In the genomic region with DNA sequence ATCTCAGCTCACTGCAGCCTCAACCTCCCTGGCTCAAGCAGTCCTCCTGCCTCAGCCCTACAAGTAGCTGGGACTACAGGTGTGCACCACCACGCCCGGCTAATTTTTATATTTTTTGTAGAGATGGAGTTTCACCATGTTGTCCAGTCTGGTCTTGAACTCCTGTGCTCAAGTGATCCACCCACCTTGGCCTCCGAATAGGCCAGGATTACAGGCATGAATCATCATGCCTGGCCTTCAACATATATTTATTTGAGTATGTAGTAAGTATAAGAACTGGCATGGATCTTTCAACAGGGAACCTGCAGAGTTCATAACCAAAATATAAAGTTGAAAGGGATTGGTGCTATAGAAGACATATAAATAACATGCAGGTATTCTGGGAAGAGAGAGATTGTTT, we compare ENCODE assay signal across 8 cellular contexts. TPM values are rescaled to one million over a fixed set of nuclear protein-coding genes. Genes with fewer than 3 reads are reported as not detected.
A peak's percentile ranks its signal among the peaks of the same experiment; 100 is the strongest.
DNase-seq lines count a peak whose midpoint lies in the region; ATAC-seq and TF ChIP-seq lines count a peak whose summit lies in the region.
"Not testable (repeated sequence)": the region's sequence is repeated elsewhere in the genome, so short reads cannot be mapped to it uniquely, and the experiment has no call there.

No MANE protein-coding gene starts in this region.

- POLR2A ChIA-PET in SK-N-SH (lab: Yijun Ruan, JAX): not testable (repeated sequence)
- POLR2A ChIA-PET in MCF 10A (lab: Yijun Ruan, JAX): interaction anchor here (0.6 to 3.7 kb wide), 9 partner anchors 7 to 103 kb away, joined by 3 to 72 read pairs (median 6); partner anchors contain the start of genes FAM76A, IFI6 and PPP1R8
- POLR2A ChIA-PET in naive thymus-derived CD8-positive, alpha-beta T cell (lab: Charles Lee): interaction anchor here (0.5 kb wide), 1 partner anchor 430 kb away, joined by 3 read pairs; no protein-coding TSS in a partner anchor

- peak overlapping the region; percentile 22 to 74 (median 51) for H3K27ac Mint-ChIP-seq in CD4-positive, CD25-positive, alpha-beta regulatory T cell
- peak overlapping the region; percentile 3 for H3K27ac Mint-ChIP-seq in activated naive CD4-positive, alpha-beta T cell treated with anti-CD3 and anti-CD28 coated beads for 36 hours
- H3K27ac Mint-ChIP-seq in MCF 10A (ENCODE audit: low read depth, unreplicated experiment): peak overlapping the region; percentile 25
- H3K27ac Mint-ChIP-seq in naive thymus-derived CD8-positive, alpha-beta T cell: peak overlapping the region in 7 of 10 donors; percentile 8 to 81 (median 36)

- not testable (repeated sequence) for H3K36me3 ChIP-seq in CD4-positive, CD25-positive, alpha-beta regulatory T cell (ENCODE audit: control insufficient read depth, insufficient read depth, low read length); SK-N-SH (replicated peaks in 1 of 2; ENCODE audit: control insufficient read depth in 1 of 2, insufficient read depth in 2 of 2, low read length in 1 of 2); left ventricle myocardium inferior; thyroid gland

- not testable (repeated sequence) for H3K27ac ChIP-seq in CD4-positive, CD25-positive, alpha-beta regulatory T cell (ENCODE audit: insufficient read depth, low read length, poor library complexity, severe bottlenecking); SK-N-SH (ENCODE audit: low read depth in 2 of 2, low read length in 1 of 2); left ventricle myocardium inferior (replicated peaks)
- H3K27ac ChIP-seq in thyroid gland: peak overlapping the region in 2 of 3 donors; percentile 88 to 94

- ATAC-seq in CD4-positive, CD25-positive, alpha-beta regulatory T cell (ENCODE audit: low read depth in 2 of 2); naive thymus-derived CD8-positive, alpha-beta T cell: not testable (repeated sequence)

- H2AFZ ChIP-seq in SK-N-SH (ENCODE audit: low read depth): not testable (repeated sequence)

- H3K4me3 ChIP-seq in CD4-positive, CD25-positive, alpha-beta regulatory T cell (ENCODE audit: low read depth, low read length); SK-N-SH (ENCODE audit: low read depth in 2 of 2, low read length in 1 of 2); thyroid gland (replicated peaks in 1 of 3): not testable (repeated sequence)
- H3K4me3 ChIP-seq in left ventricle myocardium inferior: peak overlapping the region; percentile 3

- peaks cover 65% of the 10 kb centered on the region for H3K79me2 ChIP-seq in SK-N-SH (ENCODE audit: insufficient read depth)

- H3K9me2 ChIP-seq in SK-N-SH: not testable (repeated sequence)

- peaks cover 24% of the 10 kb centered on the region for H3K4me1 ChIP-seq in CD4-positive, CD25-positive, alpha-beta regulatory T cell (ENCODE audit: control insufficient read depth, insufficient read depth, low read length, poor library complexity, severe bottlenecking)
- H3K4me1 ChIP-seq in SK-N-SH (ENCODE audit: control insufficient read depth in 1 of 2, insufficient read depth in 2 of 2, low read depth in 1 of 2, low read length in 1 of 2): not testable (repeated sequence)
- H3K4me1 ChIP-seq in left ventricle myocardium inferior (peaks cover 51% of the 10 kb centered on the region), thyroid gland (peaks cover 57 to 66% of the 10 kb centered on the region in 2 donors)

- BruUV-seq in MCF 10A (replicated peaks; lab: Mats Ljungman, UMichigan): not testable (repeated sequence)

- peak overlapping the region; percentile 49; the same call in 1 of the 2 replicates for H3K4me2 ChIP-seq in SK-N-SH

- H3K36me3 Mint-ChIP-seq in CD4-positive, CD25-positive, alpha-beta regulatory T cell; MCF 10A (ENCODE audit: insufficient read depth, unreplicated experiment): not testable (repeated sequence)
- peaks cover 13% of the 10 kb centered on the region for H3K36me3 Mint-ChIP-seq in activated naive CD4-positive, alpha-beta T cell treated with anti-CD3 and anti-CD28 coated beads for 36 hours (ENCODE audit: low read depth)
- H3K36me3 Mint-ChIP-seq in naive thymus-derived CD8-positive, alpha-beta T cell: peaks cover 0 to 22% (median 0%) of the 10 kb centered on the region in 3 donors

- intact Hi-C loops in activated naive CD4-positive, alpha-beta T cell treated with anti-CD3 and anti-CD28 coated beads for 36 hours (cut with micrococcal nuclease); MCF 10A (cut with micrococcal nuclease); left ventricle myocardium inferior (cut with micrococcal nuclease); thyroid gland (cut with DNase I): not testable (repeated sequence)

- not testable (repeated sequence) for H3F3A ChIP-seq in SK-N-SH (replicated peaks; ENCODE audit: insufficient read depth)

- not testable (repeated sequence) for DNase-seq in CD4-positive, CD25-positive, alpha-beta regulatory T cell; SK-N-SH; activated naive CD4-positive, alpha-beta T cell treated with anti-CD3 and anti-CD28 coated beads for 36 hours; left ventricle myocardium inferior; naive thymus-derived CD8-positive, alpha-beta T cell; thyroid gland
- DNase-seq in HCEC 1CT (peak; percentile 11), MCF 10A (ENCODE audit: unreplicated experiment) (peak; percentile 34)

- H3K9me3 ChIP-seq in CD4-positive, CD25-positive, alpha-beta regulatory T cell (ENCODE audit: control insufficient read depth in 2 of 2, low read length in 2 of 2); SK-N-SH; left ventricle myocardium inferior (replicated peaks); thyroid gland: not testable (repeated sequence)

- TF ChIP-seq RAD21 in SK-N-SH (IDR thresholded peaks at IDR 0.05; ENCODE audit: low read length): not testable (repeated sequence)

- not testable (repeated sequence) for H3K27me3 Mint-ChIP-seq in CD4-positive, CD25-positive, alpha-beta regulatory T cell; activated naive CD4-positive, alpha-beta T cell treated with anti-CD3 and anti-CD28 coated beads for 36 hours (ENCODE audit: low read depth); MCF 10A (ENCODE audit: insufficient read depth, unreplicated experiment); naive thymus-derived CD8-positive, alpha-beta T cell

- H3K4me3 Mint-ChIP-seq in CD4-positive, CD25-positive, alpha-beta regulatory T cell: peak overlapping the region in 2 of 4 donors; percentile 2 to 3
- H3K4me3 Mint-ChIP-seq in activated naive CD4-positive, alpha-beta T cell treated with anti-CD3 and anti-CD28 coated beads for 36 hours; MCF 10A (ENCODE audit: unreplicated experiment); naive thymus-derived CD8-positive, alpha-beta T cell: not testable (repeated sequence)

- CTCF ChIA-PET in SK-N-SH (lab: Yijun Ruan, JAX) (interaction anchor here (1.6 kb wide), 1 partner anchor 50 kb away, joined by 6 read pairs; the partner anchor contains the start of gene FAM76A), MCF 10A (lab: Yijun Ruan, JAX) (interaction anchor here (0.6 to 1.1 kb wide), 3 partner anchors 112 to 684 kb away, joined by 3 to 6 read pairs (median 4); no protein-coding TSS in a partner anchor)
- CTCF ChIA-PET in activated naive CD4-positive, alpha-beta T cell treated with anti-CD3 and anti-CD28 coated beads for 36 hours (lab: Charles Lee): interaction anchor here (0.8 kb wide), 1 partner anchor 344 kb away, joined by 4 read pairs; no protein-coding TSS in a partner anchor

- not testable (repeated sequence) for H3K9me3 Mint-ChIP-seq in CD4-positive, CD25-positive, alpha-beta regulatory T cell; activated naive CD4-positive, alpha-beta T cell treated with anti-CD3 and anti-CD28 coated beads for 36 hours; MCF 10A (ENCODE audit: unreplicated experiment); naive thymus-derived CD8-positive, alpha-beta T cell

- TF ChIP-seq CTCF in SK-N-SH (IDR thresholded peaks at IDR 0.05); MCF 10A (IDR thresholded peaks at IDR 0.05; ENCODE audit: unreplicated experiment); left ventricle myocardium inferior (IDR thresholded peaks at IDR 0.05; ENCODE audit: borderline replicate concordance); thyroid gland (IDR thresholded peaks at IDR 0.05): not testable (repeated sequence)

- WGBS in SK-N-SH (ENCODE audit: low lambda C conversion rate): 82% methylated on average over 3 of the region's 3 CpGs
- 86 to 88% methylated on average over 3 of the region's 3 CpGs for WGBS in thyroid gland, 2 donors

- not testable (repeated sequence) for H4K20me1 ChIP-seq in SK-N-SH (ENCODE audit: insufficient read depth)

- TF ChIP-seq EP300 in SK-N-SH (IDR thresholded peaks at IDR 0.05; ENCODE audit: borderline replicate concordance in 1 of 2, low read depth in 1 of 2, low read length in 1 of 2): not testable (repeated sequence)

- not testable (repeated sequence) for H3K9ac ChIP-seq in SK-N-SH

- not testable (repeated sequence) for H3K27me3 ChIP-seq in CD4-positive, CD25-positive, alpha-beta regulatory T cell (ENCODE audit: control insufficient read depth, insufficient read depth, low read length); SK-N-SH (ENCODE audit: insufficient read depth); left ventricle myocardium inferior (ENCODE audit: low read depth); thyroid gland

- not testable (repeated sequence) for TF ChIP-seq POLR2A in thyroid gland (IDR thresholded peaks at IDR 0.05)

- H3K4me1 Mint-ChIP-seq in CD4-positive, CD25-positive, alpha-beta regulatory T cell: peaks cover 12 to 51% (median 30%) of the 10 kb centered on the region in 4 donors
- peaks cover 38% of the 10 kb centered on the region for H3K4me1 Mint-ChIP-seq in activated naive CD4-positive, alpha-beta T cell treated with anti-CD3 and anti-CD28 coated beads for 36 hours (ENCODE audit: low read depth)
- peaks cover 14% of the 10 kb centered on the region for H3K4me1 Mint-ChIP-seq in MCF 10A (ENCODE audit: insufficient read depth, unreplicated experiment)
- H3K4me1 Mint-ChIP-seq in naive thymus-derived CD8-positive, alpha-beta T cell: peaks cover 17 to 44% (median 36%) of the 10 kb centered on the region in 4 donors

RNA-seq across cellular contexts. Expression of gene STX12, which starts 2.3 kb away (rescaled TPM):
- total RNA-seq in CD4-positive, CD25-positive, alpha-beta regulatory T cell: 26.8 TPM
- 10 to 100 TPM; 10.2 to 13.8 (median 12.3) TPM for polyA plus RNA-seq in CD4-positive, CD25-positive, alpha-beta regulatory T cell
- polyA plus RNA-seq in SK-N-SH (2012; rRNA removed): 12.4 and 12.9 TPM in 2 replicates
- polyA plus RNA-seq in SK-N-SH (2012; cell fraction: cytosol; rRNA removed): 17.9 and 20.8 TPM in 2 replicates
- polyA plus RNA-seq in SK-N-SH (2012; cell fraction: nucleus; rRNA removed): 13.6 and 23.4 TPM in 2 replicates
- 10 to 100 TPM; 31.9 to 35.7 TPM for total RNA-seq in activated naive CD4-positive, alpha-beta T cell treated with anti-CD3 and anti-CD28 coated beads for 36 hours
- total RNA-seq in MCF 10A (2022) (34.6 and 36.1 TPM in 2 replicates), left ventricle myocardium inferior (22.0 TPM), thyroid gland (100 to 1,000 TPM; 169 to 265 (median 221) TPM)
- total RNA-seq in naive thymus-derived CD8-positive, alpha-beta T cell: 10 to 100 TPM; 23.7 to 26.5 TPM
- 10 to 100 TPM in 2 of 3 donors, 1 to 10 TPM in 1; 9.2 to 12.3 (median 10.6) TPM for polyA plus RNA-seq in naive thymus-derived CD8-positive, alpha-beta T cell

RNA-seq across cellular contexts. Expression of gene FAM76A, which starts 49.6 kb away (rescaled TPM):
- 18.7 TPM for total RNA-seq in CD4-positive, CD25-positive, alpha-beta regulatory T cell
- 10 to 100 TPM in 2 of 4 donors, 1 to 10 TPM in 2; 6.9 to 15.5 (median 9.3) TPM for polyA plus RNA-seq in CD4-positive, CD25-positive, alpha-beta regulatory T cell
- polyA plus RNA-seq in SK-N-SH (2012; rRNA removed): 2.9 and 4.2 TPM in 2 replicates
- 2.5 and 2.6 TPM in 2 replicates for polyA plus RNA-seq in SK-N-SH (2012; cell fraction: cytosol; rRNA removed)
- polyA plus RNA-seq in SK-N-SH (2012; cell fraction: nucleus; rRNA removed): 2.7 and 6.0 TPM in 2 replicates
- 1 to 10 TPM; 8.4 to 9.7 TPM for total RNA-seq in activated naive CD4-positive, alpha-beta T cell treated with anti-CD3 and anti-CD28 coated beads for 36 hours
- 9.7 and 9.9 TPM in 2 replicates for total RNA-seq in MCF 10A (2022)
- 9.9 TPM for total RNA-seq in left ventricle myocardium inferior
- total RNA-seq in naive thymus-derived CD8-positive, alpha-beta T cell: 10 to 100 TPM; 19.4 to 21.5 TPM
- 1 to 10 TPM; 8.2 to 9.7 (median 9.0) TPM for polyA plus RNA-seq in naive thymus-derived CD8-positive, alpha-beta T cell
- total RNA-seq in thyroid gland: 10 to 100 TPM; 23.7 to 32.6 (median 30.7) TPM

RNA-seq across cellular contexts. Expression of gene PPP1R8, which starts 55.2 kb away (rescaled TPM):
- total RNA-seq in CD4-positive, CD25-positive, alpha-beta regulatory T cell: 23.3 TPM
- polyA plus RNA-seq in CD4-positive, CD25-positive, alpha-beta regulatory T cell: 10 to 100 TPM; 40.9 to 45.5 (median 42.3) TPM
- polyA plus RNA-seq in SK-N-SH (2012; rRNA removed): 41.8 and 55.4 TPM in 2 replicates
- 46.2 and 58.1 TPM in 2 replicates for polyA plus RNA-seq in SK-N-SH (2012; cell fraction: cytosol; rRNA removed)
- polyA plus RNA-seq in SK-N-SH (2012; cell fraction: nucleus; rRNA removed): 15.8 and 32.2 TPM in 2 replicates
- total RNA-seq in activated naive CD4-positive, alpha-beta T cell treated with anti-CD3 and anti-CD28 coated beads for 36 hours: 10 to 100 TPM; 34.1 to 35.8 TPM
- total RNA-seq in MCF 10A (2022): 48.6 and 51.1 TPM in 2 replicates
- 24.0 TPM for total RNA-seq in left ventricle myocardium inferior
- 10 to 100 TPM; 40.2 to 42.5 TPM for total RNA-seq in naive thymus-derived CD8-positive, alpha-beta T cell
- 10 to 100 TPM; 27.8 to 37.8 (median 36.2) TPM for polyA plus RNA-seq in naive thymus-derived CD8-positive, alpha-beta T cell
- total RNA-seq in thyroid gland: 10 to 100 TPM; 29.2 to 34.8 (median 33.1) TPM
